ENCODE assay signal across 1 cellular context in the genomic region with DNA sequence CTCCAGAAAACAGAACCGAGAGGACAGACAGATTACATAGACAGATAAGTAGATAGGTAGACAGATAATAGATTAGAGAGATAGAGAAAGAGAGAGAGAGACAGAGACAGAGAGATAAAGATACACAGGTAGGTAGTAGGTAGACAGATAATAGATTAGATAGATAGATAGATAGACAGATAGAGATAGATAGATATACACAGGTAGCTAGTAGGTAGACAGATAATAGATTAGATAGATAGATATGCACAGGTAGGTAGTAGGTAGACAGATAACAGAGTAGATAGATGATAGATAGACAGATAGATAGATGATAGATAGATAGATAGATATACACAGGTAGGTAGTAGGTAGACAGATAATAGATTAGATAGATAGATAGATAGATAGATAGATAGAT.
A peak's percentile ranks its signal among the peaks of the same experiment; 100 is the strongest.
TF ChIP-seq lines count a peak whose summit lies in the region.

No MANE protein-coding gene starts in this region.

TF ChIP-seq in K562, 482 proteins besides CTCF, POLR2A, EP300 and RAD21:
- TF ChIP-seq DACH1 (IDR thresholded peaks at IDR 0.05; ENCODE audit: partially characterized antibody) = peak; percentile 90
- peak in 1 of 2 experiments; percentile 35; a peak in 1 of 4 replicates for TF ChIP-seq HDAC1 (IDR thresholded peaks at IDR 0.05)
- TF ChIP-seq BCOR (IDR thresholded peaks at IDR 0.05) = 0 out of 2 replicates have a peak, but pooled peaks have one; percentile 31
- TF ChIP-seq, protein P1, sequence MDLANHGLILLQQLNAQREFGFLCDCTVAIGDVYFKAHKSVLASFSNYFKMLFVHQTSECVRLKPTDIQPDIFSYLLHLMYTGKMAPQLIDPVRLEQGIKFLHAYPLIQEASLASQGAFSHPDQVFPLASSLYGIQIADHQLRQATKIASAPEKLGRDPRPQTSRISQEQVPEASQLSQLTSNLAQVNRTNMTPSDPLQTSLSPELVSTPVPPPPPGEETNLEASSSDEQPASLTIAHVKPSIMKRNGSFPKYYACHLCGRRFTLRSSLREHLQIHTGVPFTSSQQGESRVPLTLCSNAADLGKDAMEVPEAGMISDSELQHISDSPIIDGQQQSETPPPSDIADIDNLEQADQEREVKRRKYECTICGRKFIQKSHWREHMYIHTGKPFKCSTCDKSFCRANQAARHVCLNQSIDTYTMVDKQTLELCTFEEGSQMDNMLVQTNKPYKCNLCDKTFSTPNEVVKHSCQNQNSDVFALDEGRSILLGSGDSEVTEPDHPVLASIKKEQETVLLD (IDR thresholded peaks at IDR 0.05) = peak; percentile 83
- no peak for TF ChIP-seq E4F1 (CRISPR knock-in tag; IDR thresholded peaks at IDR 0.05; ENCODE audit: borderline replicate concordance)
- peak; percentile 65; the same call in 1 of the 2 replicates for TF ChIP-seq MTA1 (IDR thresholded peaks at IDR 0.05; ENCODE audit: borderline replicate concordance)
- peak; percentile 83; the same call in 1 of the 2 replicates for TF ChIP-seq ZEB2 (IDR thresholded peaks at IDR 0.05)
- TF ChIP-seq GABPA (tag; conservative IDR thresholded peaks at IDR 0.05; ENCODE audit: low read depth) = no peak
